20 cellular contexts compared by ENCODE assay signal in genomic region chr5:77176429-77176828, GRCh38. TPM values are rescaled to one million over a fixed set of nuclear protein-coding genes. Genes with fewer than 3 reads are reported as not detected.
DNase-seq lines count a peak whose midpoint lies in the region; ATAC-seq and TF ChIP-seq lines count a peak whose summit lies in the region.
"Had no signal": no experiment of that assay in that cellular context is flagged by ENCODE, and none has a peak within 500 bp of the region (broad histone marks: within the 10 kb centered on the region; RNA-seq: fewer than 3 reads in every experiment).

No MANE protein-coding gene starts in this region.

- intact Hi-C loops in activated CD4-positive, alpha-beta T cell treated with anti-CD3 and anti-CD28 coated beads, Interleukin-2, amount 10 ng/mL, durations not matched to agents 24 days and 14 days (cut with micrococcal nuclease) = no loop called here
- intact Hi-C loops in IMR-90 (cut with micrococcal nuclease) = loop anchor here (10.0 kb wide), 1 partner anchor 1848 kb away; no protein-coding TSS in a partner anchor

- H3K27me3 Mint-ChIP-seq in activated CD4-positive, alpha-beta T cell treated with anti-CD3 and anti-CD28 coated beads, Interleukin-2, amount 10 ng/mL, durations not matched to agents 24 days and 14 days = peaks cover 22% of the 10 kb centered on the region

- TF ChIP-seq RAD21 in IMR-90 (IDR thresholded peaks at IDR 0.05; ENCODE audit: low read length) = no peak

- no peak overlapping the region for H3K23ac ChIP-seq in IMR-90 (ENCODE audit: low read depth, low read length)

- H3K79me1 ChIP-seq in IMR-90 (ENCODE audit: low read depth in 1 of 2, low read length in 2 of 2) = no peaks in the 10 kb centered on the region

- H3K4ac ChIP-seq in IMR-90 (ENCODE audit: low read depth, low read length) = no peak overlapping the region

- H3K14ac ChIP-seq in IMR-90 (replicated peaks; ENCODE audit: low read depth, low read length) = no peak overlapping the region

- no peak overlapping the region for H2AFZ ChIP-seq in IMR-90 (replicated peaks; ENCODE audit: low read length, poor library complexity)

- no peaks in the 10 kb centered on the region for H3K36me3 ChIP-seq in IMR-90 (ENCODE audit: control insufficient read depth, insufficient read depth, low read length)
- H3K36me3 ChIP-seq: BE2C; BLaER1 treated with 17β-estradiol and CSF1 and Interleukin-3, amounts not matched to agents 10 nM and 100 nM had no signal

- no peak overlapping the region for H2AK9ac ChIP-seq in IMR-90 (replicated peaks; ENCODE audit: low read depth, low read length, poor library complexity)

- H3K4me3 ChIP-seq in IMR-90 (ENCODE audit: insufficient read depth, low read depth, low read length) (no peak overlapping the region), epithelial cell of esophagus (ENCODE audit: low read length) (no peak overlapping the region)
- H3K4me3 ChIP-seq: A549; BLaER1 treated with 17β-estradiol and CSF1 and Interleukin-3, amounts not matched to agents 10 nM and 100 nM had no signal

- H2AK5ac ChIP-seq in IMR-90 (ENCODE audit: low read depth, low read length) = no peak overlapping the region

- WGBS in IMR-90 (ENCODE audit: extremely low coverage in 2 of 2, insufficient read length in 1 of 2), 2 experiments = 100% methylated on average over 1 of the region's 5 CpGs; no CpG with 5 or more reads in 1 of the 2 experiments

- H3K9me3 Mint-ChIP-seq in activated CD4-positive, alpha-beta T cell treated with anti-CD3 and anti-CD28 coated beads, Interleukin-2, amount 10 ng/mL, durations not matched to agents 24 days and 14 days = no peaks in the 10 kb centered on the region
- H3K9me3 Mint-ChIP-seq: CD4-positive, alpha-beta T cell; CD8-positive, alpha-beta memory T cell had no signal

- H3K27ac ChIP-seq in IMR-90 (ENCODE audit: insufficient read depth, low read length) (no peak overlapping the region), RWPE1 (no peak overlapping the region)
- H3K27ac ChIP-seq: BLaER1 treated with 17β-estradiol and CSF1 and Interleukin-3, amounts not matched to agents 10 nM and 100 nM had no signal

- in situ Hi-C loops in IMR-90 (cut with MboI; ENCODE audit: low sequenced_read_pairs) = no loop called here

- H2BK120ac ChIP-seq in IMR-90 (ENCODE audit: low read depth, low read length) = no peak overlapping the region

- POLR2A ChIA-PET in IMR-90 (lab: Charles Lee; ENCODE audit: unreplicated experiment) (no interaction called here), RWPE1 (lab: Yijun Ruan, JAX; ENCODE audit: low non-redundant PET) (no interaction called here)

- H2BK5ac ChIP-seq in IMR-90 (ENCODE audit: low read depth, low read length, poor library complexity, severe bottlenecking) = no peak overlapping the region

- no peaks in the 10 kb centered on the region for H3K4me1 Mint-ChIP-seq in activated CD4-positive, alpha-beta T cell treated with anti-CD3 and anti-CD28 coated beads, Interleukin-2, amount 10 ng/mL, durations not matched to agents 24 days and 14 days

- H4K8ac ChIP-seq in IMR-90 (ENCODE audit: low read depth in 2 of 2, low read length in 2 of 2) = no peak overlapping the region

- H3K9ac ChIP-seq in IMR-90 (ENCODE audit: low read depth, low read length) = no peak overlapping the region
- H3K9ac ChIP-seq: BLaER1 treated with 17β-estradiol and CSF1 and Interleukin-3, amounts not matched to agents 10 nM and 100 nM had no signal

- ATAC-seq in IMR-90 (ENCODE audit: low read depth) (no peak), HG03139 (IDR thresholded peaks at IDR 0.05; ENCODE audit: unreplicated experiment) (no peak)
- ATAC-seq: A549 had no signal

- H4K5ac ChIP-seq in IMR-90 (ENCODE audit: low read depth, low read length) = no peak overlapping the region

- no TSS peak for BruUV-seq in IMR-90 (replicated peaks; lab: Mats Ljungman, UMichigan)

- no peaks in the 10 kb centered on the region for H4K20me1 ChIP-seq in IMR-90 (ENCODE audit: insufficient read depth, low read length)
- H4K20me1 ChIP-seq: BLaER1 treated with 17β-estradiol and CSF1 and Interleukin-3, amounts not matched to agents 10 nM and 100 nM had no signal

- no peaks in the 10 kb centered on the region for H3K36me3 Mint-ChIP-seq in activated CD4-positive, alpha-beta T cell treated with anti-CD3 and anti-CD28 coated beads, Interleukin-2, amount 10 ng/mL, durations not matched to agents 24 days and 14 days (ENCODE audit: low read depth)
- H3K36me3 Mint-ChIP-seq: CD14-positive monocyte; CD8-positive, alpha-beta memory T cell had no signal

- H2BK15ac ChIP-seq in IMR-90 (ENCODE audit: low read depth, low read length) = no peak overlapping the region

- CTCF ChIA-PET in IMR-90 (lab: Yijun Ruan, JAX) (no interaction called here), RWPE1 (lab: Yijun Ruan, JAX) (no interaction called here)

- 0 out of 2 replicates have a peak, but pooled peaks cover 4% of the 10 kb centered on the region for H3K9me1 ChIP-seq in IMR-90 (ENCODE audit: insufficient read depth, low read length)

- no peak overlapping the region for H2BK20ac ChIP-seq in IMR-90 (ENCODE audit: low read depth, low read length)

- TF ChIP-seq CTCF in IMR-90 (conservative IDR thresholded peaks at IDR 0.05; ENCODE audit: low read depth, low read length) (no peak), epithelial cell of esophagus (IDR thresholded peaks at IDR 0.05; ENCODE audit: insufficient read depth, low read depth, low read length, missing control alignments) (no peak), RWPE1 (conservative IDR thresholded peaks at IDR 0.05; ENCODE audit: low read depth) (no peak)

- H4K91ac ChIP-seq in IMR-90 (ENCODE audit: insufficient read depth, low read depth, low read length) = no peak overlapping the region

- no peak overlapping the region for H3K4me2 ChIP-seq in IMR-90 (ENCODE audit: low read depth, low read length)
- H3K4me2 ChIP-seq: A549; BLaER1 treated with 17β-estradiol and CSF1 and Interleukin-3, amounts not matched to agents 10 nM and 100 nM had no signal

- H3K27ac Mint-ChIP-seq in activated CD4-positive, alpha-beta T cell treated with anti-CD3 and anti-CD28 coated beads, Interleukin-2, amount 10 ng/mL, durations not matched to agents 24 days and 14 days = no peak overlapping the region
- H3K27ac Mint-ChIP-seq: CD14-positive monocyte; CD4-positive, alpha-beta T cell; CD8-positive, alpha-beta memory T cell had no signal

- no peak overlapping the region for H3K4me3 Mint-ChIP-seq in activated CD4-positive, alpha-beta T cell treated with anti-CD3 and anti-CD28 coated beads, Interleukin-2, amount 10 ng/mL, durations not matched to agents 24 days and 14 days
- H3K4me3 Mint-ChIP-seq: CD14-positive monocyte; CD4-positive, alpha-beta T cell; CD8-positive, alpha-beta memory T cell had no signal

- no peaks in the 10 kb centered on the region; the same call in 1 of the 2 replicates for H3K4me1 ChIP-seq in IMR-90 (ENCODE audit: control insufficient read depth, insufficient read depth, low read length)
- H3K4me1 ChIP-seq: BE2C had no signal

- no peak for TF ChIP-seq POLR2A in IMR-90 (IDR thresholded peaks at IDR 0.05; ENCODE audit: low read depth, low read length)

- peak; percentile 17 for DNase-seq in activated CD4-positive, alpha-beta T cell treated with anti-CD3 and anti-CD28 coated beads, Interleukin-2, amount 10 ng/mL, durations not matched to agents 24 days and 14 days
- no peak for DNase-seq in activated CD4-positive, alpha-beta T cell treated with anti-CD3 and anti-CD28 coated beads, Interleukin-2, amount 50 U/mL, for 1 hour
- DNase-seq in IMR-90 (no peak), epithelial cell of esophagus (ENCODE audit: low read depth) (peak; percentile 18), RWPE1 (ENCODE audit: low spot score) (no peak)
- DNase-seq: 8988T; ACHN; AML-193; BE2C; CD4-positive, alpha-beta T cell; CD8-positive, alpha-beta memory T cell; DMS 273 treated with DMSO at 0.1 percent for 48 hours; DND-41; GOT3; H7; HCEC 1CT had no signal

- dilution Hi-C loops in IMR-90 (cut with HindIII; ENCODE audit: low sequenced_read_pairs, unreplicated experiment) = no loop called here

- peaks cover 46% of the 10 kb centered on the region for H3K27me3 ChIP-seq in IMR-90 (ENCODE audit: control insufficient read depth, insufficient read depth, low read length)

- no peak overlapping the region for H3K56ac ChIP-seq in IMR-90 (ENCODE audit: extremely low read depth, insufficient read depth, low read length)

- H3K9me3 ChIP-seq in IMR-90 (ENCODE audit: control insufficient read depth, insufficient read depth, low read length) = no peaks in the 10 kb centered on the region
- H3K9me3 ChIP-seq: A549, BE2C had no signal

- H3K18ac ChIP-seq in IMR-90 (ENCODE audit: low read depth, low read length) = no peak overlapping the region

TF ChIP-seq in IMR-90, 13 proteins besides CTCF, POLR2A, EP300 and RAD21:
- TF ChIP-seq, protein P1, sequence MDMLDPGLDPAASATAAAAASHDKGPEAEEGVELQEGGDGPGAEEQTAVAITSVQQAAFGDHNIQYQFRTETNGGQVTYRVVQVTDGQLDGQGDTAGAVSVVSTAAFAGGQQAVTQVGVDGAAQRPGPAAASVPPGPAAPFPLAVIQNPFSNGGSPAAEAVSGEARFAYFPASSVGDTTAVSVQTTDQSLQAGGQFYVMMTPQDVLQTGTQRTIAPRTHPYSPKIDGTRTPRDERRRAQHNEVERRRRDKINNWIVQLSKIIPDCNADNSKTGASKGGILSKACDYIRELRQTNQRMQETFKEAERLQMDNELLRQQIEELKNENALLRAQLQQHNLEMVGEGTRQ (IDR thresholded peaks at IDR 0.05; ENCODE audit: low read depth, low read length) = no peak
- 0 out of 2 replicates have a peak, but pooled peaks have one; percentile 33 for TF ChIP-seq CEBPB (IDR thresholded peaks at IDR 0.05; ENCODE audit: low read depth, low read length)

RNA-seq across cellular contexts. Expression of gene PDE8B, which starts 34.1 kb away (rescaled TPM):
- 0.17 and 0.19 TPM in 2 replicates for total RNA-seq in activated CD4-positive, alpha-beta T cell treated with anti-CD3 and anti-CD28 coated beads, Interleukin-2, amount 10 ng/mL, durations not matched to agents 24 days and 14 days
- under 0.01 TPM in 2 replicates for total RNA-seq in IMR-90 (2012; rRNA removed)
- 0.03 TPM in 1 of 2 replicates, not detected in the other for polyA plus RNA-seq in IMR-90 (2012; rRNA removed)
- polyA plus RNA-seq in IMR-90 (2012; cell fraction: cytosol; rRNA removed) = 0.03 TPM in 1 of 2 replicates, not detected in the other
- 0.07 and 0.25 TPM in 2 replicates for polyA plus RNA-seq in IMR-90 (2012; cell fraction: nucleus; rRNA removed; ENCODE audit: low replicate concordance)
- total RNA-seq: CD8-positive, alpha-beta memory T cell had no signal

Comparison
In these comparisons a context has a peak if more than half of its experiments do, and no peak if none do; other contexts are left out.
1. DNase-seq: peak in activated CD4-positive, alpha-beta T cell treated with anti-CD3 and anti-CD28 coated beads, Interleukin-2, amount 10 ng/mL, durations not matched to agents 24 days and 14 days (single experiment) and epithelial cell of esophagus (single experiment); none in activated CD4-positive, alpha-beta T cell treated with anti-CD3 and anti-CD28 coated beads, Interleukin-2, amount 50 U/mL, for 1 hour (single experiment), IMR-90 (single experiment) and RWPE1 (single experiment).